ENCODE assay signal across 8 cellular contexts in genomic region chr12:25386823-25387134, GRCh38.
DNase-seq lines count a peak whose midpoint lies in the region; ATAC-seq and TF ChIP-seq lines count a peak whose summit lies in the region.

No MANE protein-coding gene starts in this region.

- no peaks in the 10 kb centered on the region for H3K9me3 Mint-ChIP-seq in stimulated activated naive CD8-positive, alpha-beta T cell treated with anti-CD3 and anti-CD28 coated beads, Interleukin-15, Interleukin-2, amounts not matched to agents 100 ng/mL and 50 ng/mL, for 24 hours

- intact Hi-C loops in left lung (cut with DNase I): no loop called here
- intact Hi-C loops in tibial artery (cut with DNase I; ENCODE audit: low total_unique reads): no loop called here

- no peak for DNase-seq in stimulated activated naive CD8-positive, alpha-beta T cell treated with anti-CD3 and anti-CD28 coated beads, Interleukin-15, Interleukin-2, amounts not matched to agents 100 U/mL and 50 U/mL, for 24 hours
- DNase-seq in left lung: no peak
- DNase-seq in tibial artery: peak in 1 of 2 donors; percentile 32
- DNase-seq in DMS79 (lab: John Stamatoyannopoulos, UW): no peak
- no peak for DNase-seq in DMS53 treated with DMSO at 0.1 percent for 48 hours (lab: John Stamatoyannopoulos, UW; ENCODE audit: unreplicated experiment)

- peak overlapping the region; percentile 78 for H3K27ac ChIP-seq in angular gyrus (ENCODE audit: low read depth, low read length)
- H3K27ac ChIP-seq in left lung: peak overlapping the region; percentile 100
- H3K27ac ChIP-seq in tibial artery: peak overlapping the region; percentile 99 to 100

- peak overlapping the region; percentile 87 for H3K4me3 Mint-ChIP-seq in stimulated activated naive CD8-positive, alpha-beta T cell treated with anti-CD3 and anti-CD28 coated beads, Interleukin-15, Interleukin-2, amounts not matched to agents 100 ng/mL and 50 ng/mL, for 24 hours

- H3K4me3 ChIP-seq in left lung (peak overlapping the region; percentile 51 to 54), tibial artery (peak overlapping the region; percentile 74 to 77)

- TF ChIP-seq CTCF in left lung (IDR thresholded peaks at IDR 0.05): no peak
- no peak for TF ChIP-seq CTCF in tibial artery (IDR thresholded peaks at IDR 0.05)

- no peak for ATAC-seq in stimulated activated naive CD8-positive, alpha-beta T cell treated with anti-CD3 and anti-CD28 coated beads, Interleukin-15, Interleukin-2, amounts not matched to agents 100 U/mL and 50 U/mL, for 24 hours
- peak; percentile 1 for ATAC-seq in left lung
- ATAC-seq in GM21367 (IDR thresholded peaks at IDR 0.05; ENCODE audit: unreplicated experiment): no peak

- H3K27me3 ChIP-seq in left lung (no peaks in the 10 kb centered on the region), tibial artery (no peaks in the 10 kb centered on the region)

- no peaks in the 10 kb centered on the region for H3K36me3 ChIP-seq in left lung
- H3K36me3 ChIP-seq in tibial artery: no peaks in the 10 kb centered on the region

- peaks cover 6 to 20% of the 10 kb centered on the region in 2 donors for H3K4me1 ChIP-seq in left lung
- peaks cover 0 to 6% (median 0%) of the 10 kb centered on the region in 4 donors for H3K4me1 ChIP-seq in tibial artery

- peak overlapping the region; percentile 95 for H3K27ac Mint-ChIP-seq in stimulated activated naive CD8-positive, alpha-beta T cell treated with anti-CD3 and anti-CD28 coated beads, Interleukin-15, Interleukin-2, amounts not matched to agents 100 ng/mL and 50 ng/mL, for 24 hours

- no peaks in the 10 kb centered on the region for H3K9me3 ChIP-seq in left lung
- no peaks in the 10 kb centered on the region for H3K9me3 ChIP-seq in tibial artery

- H3K4me1 Mint-ChIP-seq in stimulated activated naive CD8-positive, alpha-beta T cell treated with anti-CD3 and anti-CD28 coated beads, Interleukin-15, Interleukin-2, amounts not matched to agents 100 ng/mL and 50 ng/mL, for 24 hours (ENCODE audit: low read depth): peaks cover 61% of the 10 kb centered on the region

- H3K27me3 Mint-ChIP-seq in stimulated activated naive CD8-positive, alpha-beta T cell treated with anti-CD3 and anti-CD28 coated beads, Interleukin-15, Interleukin-2, amounts not matched to agents 100 ng/mL and 50 ng/mL, for 24 hours: peaks cover 17% of the 10 kb centered on the region

- no peaks in the 10 kb centered on the region for H3K36me3 Mint-ChIP-seq in stimulated activated naive CD8-positive, alpha-beta T cell treated with anti-CD3 and anti-CD28 coated beads, Interleukin-15, Interleukin-2, amounts not matched to agents 100 ng/mL and 50 ng/mL, for 24 hours (ENCODE audit: low read depth)
